In genomic region chr5:131796793-131797693, GRCh38 we compare ENCODE assay signal across 8 cellular contexts. TPM values are rescaled to one million over a fixed set of nuclear protein-coding genes. Genes with fewer than 3 reads are reported as not detected.
A peak's percentile ranks its signal among the peaks of the same experiment; 100 is the strongest.
DNase-seq lines count a peak whose midpoint lies in the region; ATAC-seq and TF ChIP-seq lines count a peak whose summit lies in the region.

TSS of gene FNIP1 (minus strand) at chr5:131797017. CDS start at chr5:131796921, 96 bp downstream.

- no peaks in the 10 kb centered on the region for H4K20me1 ChIP-seq in OCI-LY1 (ENCODE audit: insufficient read depth, low read length)

- intact Hi-C loops in Calu3 (cut with micrococcal nuclease; ENCODE audit: unreplicated experiment) = loop anchor here (5.0 kb wide), 3 partner anchors 160 to 210 kb away; partner anchors contain the start of gene RAPGEF6

- H3K27ac Mint-ChIP-seq in Calu3 (ENCODE audit: unreplicated experiment) (peak within 1 kb of the TSS; percentile 94), endothelial cell (ENCODE audit: unreplicated experiment) (peak within 1 kb of the TSS; percentile 87)

- peak within 1 kb of the TSS; percentile 83 for H3K9ac ChIP-seq in HUES64 (ENCODE audit: low read depth, low read length)
- peak within 1 kb of the TSS; percentile 90 for H3K9ac ChIP-seq in OCI-LY1 (ENCODE audit: low read length)

- WGBS in HUES64 = 1% methylated on average over 79 of the region's 79 CpGs

- H3K27me3 ChIP-seq in HUES64 (ENCODE audit: insufficient read depth, low read length) = peaks cover 19% of the 10 kb centered on the region; the same call in 1 of the 2 replicates
- H3K27me3 ChIP-seq in OCI-LY1 (ENCODE audit: insufficient read depth, low read length) = no peaks in the 10 kb centered on the region

- H3K79me2 ChIP-seq in OCI-LY1 (ENCODE audit: insufficient read depth, low read length) = peaks cover 41% of the 10 kb centered on the region

- BruUV-seq in Calu3 (replicated peaks; lab: Mats Ljungman, UMichigan) = TSS peak; percentile 83

- H3K4me1 Mint-ChIP-seq in Calu3 (ENCODE audit: low read depth, unreplicated experiment) (peaks cover 9% of the 10 kb centered on the region), endothelial cell (ENCODE audit: unreplicated experiment) (peaks cover 25% of the 10 kb centered on the region)

- DNase-seq in Calu3 (peak; percentile 100), endothelial cell (ENCODE audit: low spot score) (peak; percentile 98), midbrain (lab: John Stamatoyannopoulos, UW) (peak; percentile 99)
- DNase-seq in activated CD8-positive, alpha-beta memory T cell treated with anti-CD3 and anti-CD28 coated beads, Interleukin-2, amount 50 U/mL, for 4 hours = peak; percentile 99
- peak; percentile 96 to 97 for DNase-seq in stimulated activated CD8-positive, alpha-beta memory T cell treated with anti-CD3 and anti-CD28 coated beads, Interleukin-2, amount 100 ng/mL, for 1 hour (ENCODE audit: low read depth in 2 of 2)

- H2AFZ ChIP-seq in OCI-LY1 (ENCODE audit: low read length) = peak within 1 kb of the TSS; percentile 15; the same call in 1 of the 2 replicates

- peak within 1 kb of the TSS; percentile 84 for H3K27ac ChIP-seq in HUES64 (ENCODE audit: low read depth, low read length)
- peak within 1 kb of the TSS; percentile 62 for H3K27ac ChIP-seq in OCI-LY1 (ENCODE audit: low read depth, low read length, poor library complexity, severe bottlenecking)

- H3K9me3 Mint-ChIP-seq in Calu3 (ENCODE audit: low read depth, unreplicated experiment) (no peaks in the 10 kb centered on the region), endothelial cell (ENCODE audit: unreplicated experiment) (no peaks in the 10 kb centered on the region)

- H3K27me3 Mint-ChIP-seq in Calu3 (ENCODE audit: unreplicated experiment) (no peaks in the 10 kb centered on the region), endothelial cell (ENCODE audit: unreplicated experiment) (peaks cover 3% of the 10 kb centered on the region)

- CTCF ChIA-PET in Calu3 (lab: Charles Lee) = interaction anchor here (0.6 to 2.0 kb wide), 3 partner anchors 14 to 245 kb away, joined by 3 to 7 read pairs (median 5); no protein-coding TSS in a partner anchor

- H3K36me3 Mint-ChIP-seq in Calu3 (ENCODE audit: insufficient read depth, unreplicated experiment) (peaks cover 42% of the 10 kb centered on the region), endothelial cell (ENCODE audit: low read depth, unreplicated experiment) (no peaks in the 10 kb centered on the region)

- no peaks in the 10 kb centered on the region for H3K4me1 ChIP-seq in HUES64 (ENCODE audit: insufficient read depth, low read length)
- H3K4me1 ChIP-seq in OCI-LY1 (ENCODE audit: insufficient read depth, low read length, severe bottlenecking) = peaks cover 32% of the 10 kb centered on the region

- peak within 1 kb of the TSS; percentile 92 for H3K4me2 ChIP-seq in OCI-LY1 (ENCODE audit: low read length)

- no peaks in the 10 kb centered on the region for H3K9me2 ChIP-seq in OCI-LY1 (ENCODE audit: low read depth, low read length)

- H3K4me3 Mint-ChIP-seq in Calu3 (ENCODE audit: low read depth, unreplicated experiment) (peak within 1 kb of the TSS; percentile 95), endothelial cell (ENCODE audit: unreplicated experiment) (peak within 1 kb of the TSS; percentile 99)

- H3K36me3 ChIP-seq in HUES64 (ENCODE audit: insufficient read depth, low read length) = no peaks in the 10 kb centered on the region
- no peaks in the 10 kb centered on the region for H3K36me3 ChIP-seq in OCI-LY1 (ENCODE audit: insufficient read depth, low read length)

- ATAC-seq in GM21447 (IDR thresholded peaks at IDR 0.05; ENCODE audit: unreplicated experiment) = peak; percentile 85

- H3K4me3 ChIP-seq in HUES64 (ENCODE audit: low read length) (peak within 1 kb of the TSS; percentile 71), OCI-LY1 (ENCODE audit: low read depth, low read length, poor library complexity, severe bottlenecking) (peak within 1 kb of the TSS; percentile 96)

- H3K9me3 ChIP-seq in HUES64 (ENCODE audit: insufficient read depth, low read depth, low read length) (no peaks in the 10 kb centered on the region), OCI-LY1 (ENCODE audit: low read length) (no peaks in the 10 kb centered on the region)

- no peaks in the 10 kb centered on the region for H3F3A ChIP-seq in OCI-LY1 (ENCODE audit: insufficient read depth, low read length)

- no peak for TF ChIP-seq CTCF in Calu3 (IDR thresholded peaks at IDR 0.05; ENCODE audit: unreplicated experiment)
- no peak for TF ChIP-seq CTCF in OCI-LY1 (IDR thresholded peaks at IDR 0.05; ENCODE audit: low read length)
- TF ChIP-seq CTCF in endothelial cell (IDR thresholded peaks at IDR 0.05; ENCODE audit: unreplicated experiment) = no peak

RNA-seq across cellular contexts. Expression of gene FNIP1, which starts in this region (rescaled TPM):
- 46.0 and 46.5 TPM in 2 replicates for total RNA-seq in Calu3 (2022)
- 5.7 TPM for polyA plus RNA-seq in HUES64 (2013, experiment 1 of 2)
- polyA plus RNA-seq in HUES64 (2013, experiment 2 of 2) = 6.3 TPM
- total RNA-seq in endothelial cell (ENCODE audit: unreplicated experiment) = 30.6 TPM

Comparison
In these comparisons a context has a peak if more than half of its experiments do, and no peak if none do; other contexts are left out.
1. Peak in every context shown above with its lines: DNase-seq, ATAC-seq, H3K4me3 ChIP-seq and H3K27ac ChIP-seq.